In the genomic region with DNA sequence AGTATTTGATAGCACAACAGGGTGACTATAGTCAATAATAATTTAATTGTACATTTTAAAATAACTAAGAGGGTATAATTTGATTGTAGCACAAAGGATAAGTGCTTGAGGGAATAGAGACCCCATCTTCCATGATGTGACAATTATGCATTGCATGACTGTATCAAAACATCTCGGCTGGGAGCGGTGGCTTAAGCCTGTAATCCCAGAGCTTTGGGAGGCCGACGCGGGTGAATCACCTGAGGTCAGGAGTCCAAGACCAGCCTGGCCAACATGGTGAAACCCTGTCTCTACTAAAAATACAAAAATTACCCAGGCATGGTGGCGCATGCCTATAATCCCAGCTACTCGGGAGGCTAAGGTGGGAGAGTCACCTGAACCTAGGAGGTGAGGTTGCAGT, we compare ENCODE assay signal across 17 cellular contexts. TPM values are rescaled to one million over a fixed set of nuclear protein-coding genes. Genes with fewer than 3 reads are reported as not detected.
"Had no signal": no experiment of that assay in that cellular context is flagged by ENCODE, and none has a peak within 500 bp of the region (broad histone marks: within the 10 kb centered on the region; RNA-seq: fewer than 3 reads in every experiment).

No MANE protein-coding gene starts in this region.

RNA-seq across cellular contexts. Expression of a gene that starts 38.3 kb away (rescaled TPM):
- total RNA-seq: naive thymus-derived CD8-positive, alpha-beta T cell had no signal

RNA-seq across cellular contexts. Expression of a gene that starts 44.5 kb away (rescaled TPM):
- total RNA-seq: dermis microvascular lymphatic vessel endothelial cell; esophagus mucosa; esophagus squamous epithelium; gastrocnemius medialis; glomerular endothelial cell; heart right ventricle; kidney epithelial cell; left cardiac atrium; left lung; left ventricle myocardium superior; lower leg skin; lower lobe of right lung; lung microvascular endothelial cell; mesenteric fat pad; mesothelial cell of epicardium; myocyte; naive thymus-derived CD8-positive, alpha-beta T cell had no signal
